8 cellular contexts compared by ENCODE assay signal in the genomic region with DNA sequence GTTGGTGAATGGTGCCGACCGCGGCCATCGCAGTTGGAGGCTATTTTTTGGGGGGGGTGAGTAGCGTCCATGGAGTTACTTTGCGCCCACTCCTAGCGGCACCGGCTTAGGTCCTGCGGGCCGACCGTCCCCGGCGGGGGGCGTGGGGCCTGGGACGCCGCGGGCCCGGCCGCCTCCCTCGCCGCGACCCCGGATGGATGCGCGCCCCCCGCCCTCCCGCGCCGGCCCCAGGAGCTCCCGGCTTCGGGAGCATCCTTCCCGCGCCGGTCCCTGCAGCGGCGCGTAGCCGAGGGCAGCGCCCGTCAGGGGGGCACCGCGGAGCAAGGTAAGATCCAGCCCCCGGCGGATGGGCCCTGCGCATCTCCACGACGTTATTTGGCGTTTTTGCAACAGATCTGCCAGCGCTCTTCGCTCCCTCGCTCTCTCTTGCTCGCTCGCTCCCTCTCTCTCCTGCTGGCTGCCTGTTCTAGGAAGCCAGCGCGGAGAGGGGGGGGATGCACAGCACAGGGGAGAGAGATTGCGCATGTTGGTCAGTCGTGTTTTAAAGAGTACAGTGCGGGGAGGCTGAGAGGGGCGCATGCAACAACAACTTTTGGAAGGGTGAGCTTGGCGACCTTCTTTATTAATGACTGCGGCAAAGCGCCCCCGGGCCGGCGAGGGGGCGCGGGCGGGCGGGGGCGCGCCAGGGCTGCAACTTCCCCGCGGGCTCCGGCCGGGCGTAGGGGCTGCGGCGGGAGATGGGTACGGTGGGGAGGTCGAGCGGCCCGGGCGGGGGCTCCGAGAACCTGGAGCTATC. TPM values are rescaled to one million over a fixed set of nuclear protein-coding genes. Genes with fewer than 3 reads are reported as not detected.
DNase-seq lines count a peak whose midpoint lies in the region; ATAC-seq and TF ChIP-seq lines count a peak whose summit lies in the region.

No MANE protein-coding gene starts in this region.

- DNase-seq in Ammon's horn (ENCODE audit: low spot score): peak; percentile 87
- DNase-seq in GM20000 (ENCODE audit: low spot score): peak; percentile 76
- peak; percentile 89 for DNase-seq in MG63
- peak; percentile 62 for DNase-seq in T follicular helper cell (ENCODE audit: low read depth)
- peak; percentile 83 for DNase-seq in left cardiac atrium
- peak; percentile 74 for DNase-seq in pons (ENCODE audit: low spot score)
- no peak for DNase-seq in vagina (ENCODE audit: extremely low spot score in 2 of 2)

- H3K4me1 ChIP-seq in vagina: peaks cover 44% of the 10 kb centered on the region

- intact Hi-C loops in left cardiac atrium (cut with DNase I): loop anchor here (2.0 to 5.0 kb wide), 5 partner anchors 51 to 154 kb away; a partner anchor contains a TSS
- intact Hi-C loops in vagina (cut with DNase I): loop anchor here (1.0 to 5.0 kb wide), 3 partner anchors 51 to 155 kb away; a partner anchor contains a TSS

- TF ChIP-seq CTCF in GM20000 (IDR thresholded peaks at IDR 0.05; ENCODE audit: extremely low read depth, missing control alignments) (no peak), vagina (IDR thresholded peaks at IDR 0.05) (no peak)

- peak; percentile 17 to 35 for ATAC-seq in left cardiac atrium

- H3K4me3 ChIP-seq in MG63: peak overlapping the region; percentile 85
- peak overlapping the region; percentile 77 to 82 for H3K4me3 ChIP-seq in vagina

- TF ChIP-seq POLR2A in vagina (IDR thresholded peaks at IDR 0.05): peak in 1 of 2 donors; percentile 44

- H3K27ac ChIP-seq in angular gyrus (ENCODE audit: low read depth, low read length) (peak overlapping the region; percentile 97), vagina (peak overlapping the region; percentile 96)

- peaks cover 30% of the 10 kb centered on the region for H3K36me3 ChIP-seq in MG63
- H3K36me3 ChIP-seq in vagina: no peaks in the 10 kb centered on the region

- H3K9me3 ChIP-seq in MG63: no peaks in the 10 kb centered on the region
- H3K9me3 ChIP-seq in vagina: no peaks in the 10 kb centered on the region

- no peaks in the 10 kb centered on the region for H3K27me3 ChIP-seq in MG63
- H3K27me3 ChIP-seq in vagina: no peaks in the 10 kb centered on the region

RNA-seq across cellular contexts. Expression of a gene that starts 0.4 kb away (rescaled TPM):
- total RNA-seq in MG63 (2014; rRNA removed; shearing (Covaris generic); ENCODE audit: low replicate concordance): 42.0 and 47.4 TPM in 2 replicates
- total RNA-seq in left cardiac atrium: 10 to 100 TPM; 34.7 to 49.0 TPM
- 35.4 TPM for total RNA-seq in vagina

Comparison
In these comparisons a context has a peak if more than half of its experiments do, and no peak if none do; other contexts are left out.
1. DNase-seq: peak in Ammon's horn (single experiment), GM20000 (single experiment), MG63 (single experiment), T follicular helper cell (single experiment), left cardiac atrium (single experiment) and pons (single experiment); none in vagina (0 of 2).